Comparison of ENCODE assay signal across 1 cellular context in genomic region chr3:168894204-168894603, GRCh38.
TF ChIP-seq lines count a peak whose summit lies in the region.

No MANE protein-coding gene starts in this region.

TF ChIP-seq in HepG2, 621 proteins besides CTCF, POLR2A, EP300 and RAD21 (continued from another document):
- TF ChIP-seq SOX6 (IDR thresholded peaks at IDR 0.05) (no peak), SOX6 (CRISPR knock-in tag; IDR thresholded peaks at IDR 0.05) (peak; percentile 69)
